In genomic region chr2:146572598-146572997, GRCh38 we compare ENCODE assay signal across 13 cellular contexts.
DNase-seq lines count a peak whose midpoint lies in the region; ATAC-seq and TF ChIP-seq lines count a peak whose summit lies in the region.
"Had no signal": no experiment of that assay in that cellular context is flagged by ENCODE, and none has a peak within 500 bp of the region (broad histone marks: within the 10 kb centered on the region; RNA-seq: fewer than 3 reads in every experiment).

No MANE protein-coding gene starts in this region.

- no peaks in the 10 kb centered on the region for H3K36me3 ChIP-seq in adipocyte (ENCODE audit: control insufficient read depth, insufficient read depth, low read length, severe bottlenecking)
- no peaks in the 10 kb centered on the region for H3K36me3 ChIP-seq in Caco-2 (ENCODE audit: control insufficient read depth, insufficient read depth, low read length)
- H3K36me3 ChIP-seq: right atrium auricular region had no signal

- no peak for TF ChIP-seq CTCF in H9 (conservative IDR thresholded peaks at IDR 0.05)
- no peak for TF ChIP-seq CTCF in foreskin fibroblast (IDR thresholded peaks at IDR 0.05; ENCODE audit: low read depth, low read length)
- TF ChIP-seq CTCF in Caco-2 (IDR thresholded peaks at IDR 0.05; ENCODE audit: insufficient read depth in 1 of 2, low read depth in 1 of 2, low read length in 1 of 2, severe bottlenecking in 1 of 2, unreplicated experiment in 1 of 2) = no peak

- no peaks in the 10 kb centered on the region for H3K9me3 Mint-ChIP-seq in H9
- no peaks in the 10 kb centered on the region for H3K9me3 Mint-ChIP-seq in Caco-2 (ENCODE audit: unreplicated experiment)
- H3K9me3 Mint-ChIP-seq: neural crest cell had no signal

- H3T11ph ChIP-seq in H9 (ENCODE audit: low read length) = no peak overlapping the region

- no peak overlapping the region for H2BK15ac ChIP-seq in H9 (ENCODE audit: low read depth, low read length)

- H4K5ac ChIP-seq in H9 (ENCODE audit: insufficient read length, low read depth, low read length) = no peak overlapping the region

- POLR2A ChIA-PET in Caco-2 (lab: Charles Lee) = no interaction called here

- H3K56ac ChIP-seq in H9 (ENCODE audit: insufficient read length, low read depth, low read length) = no peak overlapping the region

- no peak for ATAC-seq in GM21423 (IDR thresholded peaks at IDR 0.05; ENCODE audit: unreplicated experiment)

- H3K79me1 ChIP-seq in H9 (ENCODE audit: insufficient read depth, low read depth, low read length, poor library complexity, severe bottlenecking) = no peaks in the 10 kb centered on the region

- no peaks in the 10 kb centered on the region; the same call in 1 of the 2 replicates for H3K27me3 Mint-ChIP-seq in H9 (ENCODE audit: low read depth)
- no peaks in the 10 kb centered on the region for H3K27me3 Mint-ChIP-seq in Caco-2 (ENCODE audit: insufficient read depth, unreplicated experiment)

- H2BK12ac ChIP-seq in H9 (ENCODE audit: insufficient read length, low read depth, low read length) = no peak overlapping the region

- WGBS in H9 (ENCODE audit: extremely low coverage, insufficient read length, low lambda C conversion rate) = no CpG with 5 or more reads among the region's 1 CpG

- no peak overlapping the region for H3K9ac ChIP-seq in H9 (ENCODE audit: extremely low read depth, insufficient read length, low read length)
- H3K9ac ChIP-seq in adipocyte (ENCODE audit: low read length) = no peak overlapping the region

- no peak overlapping the region for H4K8ac ChIP-seq in H9 (replicated peaks; ENCODE audit: insufficient read length, low read depth, low read length)

- H3K36me3 Mint-ChIP-seq in H9 (ENCODE audit: insufficient read depth in 1 of 3, low read depth in 3 of 3) (no peaks in the 10 kb centered on the region; a peak in 1 of 7 replicates), Caco-2 (ENCODE audit: insufficient read depth, unreplicated experiment) (no peaks in the 10 kb centered on the region)

- no peaks in the 10 kb centered on the region for H4K20me1 ChIP-seq in H9 (ENCODE audit: control insufficient read depth, insufficient read depth, insufficient read length)

- no peak overlapping the region for H3K4me3 ChIP-seq in adipocyte (ENCODE audit: low read length)
- no peak overlapping the region for H3K4me3 ChIP-seq in foreskin fibroblast (ENCODE audit: low read depth in 1 of 2, low read length in 2 of 2)
- no peak overlapping the region for H3K4me3 ChIP-seq in Caco-2 (ENCODE audit: low read depth, low read length)
- H3K4me3 ChIP-seq: right atrium auricular region had no signal

- H3K4me1 ChIP-seq in H9 (ENCODE audit: insufficient read depth, low read length) = peaks cover 4% of the 10 kb centered on the region; the same call in 1 of the 2 replicates
- no peaks in the 10 kb centered on the region for H3K4me1 ChIP-seq in adipocyte (ENCODE audit: control insufficient read depth, insufficient read depth, low read length)
- H3K4me1 ChIP-seq in Caco-2 = no peaks in the 10 kb centered on the region
- H3K4me1 ChIP-seq: right atrium auricular region had no signal

- H3K14ac ChIP-seq in H9 (ENCODE audit: insufficient read depth, low read length) = no peak overlapping the region

- no peak overlapping the region for H3K23ac ChIP-seq in H9 (ENCODE audit: insufficient read length, low read depth, low read length)

- CTCF ChIA-PET in Caco-2 (lab: Charles Lee) = no interaction called here

- no peak overlapping the region for H3K4me2 ChIP-seq in H9 (ENCODE audit: insufficient read depth, insufficient read length, low read length)

- H3K9me3 ChIP-seq in H9 (ENCODE audit: control insufficient read depth, low read depth, low read length) = no peaks in the 10 kb centered on the region
- H3K9me3 ChIP-seq in adipocyte (ENCODE audit: control insufficient read depth, low read length) = no peaks in the 10 kb centered on the region
- H3K9me3 ChIP-seq in Caco-2 = no peaks in the 10 kb centered on the region
- H3K9me3 ChIP-seq: right atrium auricular region had no signal

- H3K27ac Mint-ChIP-seq in H9 (peak overlapping the region; percentile 54 to 97 (median 96)), Caco-2 (ENCODE audit: unreplicated experiment) (no peak overlapping the region)

- H2AK5ac ChIP-seq in H9 (ENCODE audit: insufficient read length, low read length) = no peak overlapping the region

- H3K27me3 ChIP-seq in H9 (ENCODE audit: insufficient read depth, low read length) (no peaks in the 10 kb centered on the region), adipocyte (replicated peaks; ENCODE audit: control insufficient read depth, insufficient read depth, low read length) (no peaks in the 10 kb centered on the region), Caco-2 (replicated peaks; ENCODE audit: control insufficient read depth, insufficient read depth, low read length) (no peaks in the 10 kb centered on the region)
- H3K27me3 ChIP-seq: right atrium auricular region had no signal

- no peak overlapping the region for H3K4me3 Mint-ChIP-seq in H9
- H3K4me3 Mint-ChIP-seq in Caco-2 (ENCODE audit: unreplicated experiment) = no peak overlapping the region
- H3K4me3 Mint-ChIP-seq: neural crest cell had no signal

- DNase-seq in A172 (ENCODE audit: low spot score) (peak; percentile 25), H9 (no peak), adipocyte (ENCODE audit: low read depth) (peak; percentile 14), foreskin fibroblast (peak; percentile 18 to 47), NCI-H748 treated with DMSO at 0.1 percent for 48 hours (lab: John Stamatoyannopoulos, UW) (no peak), Caco-2 (no peak), NCI-H774 (lab: John Stamatoyannopoulos, UW) (no peak)
- DNase-seq: activated gamma-delta T cell treated with Interleukin-2 at 50 U/mL for 16 hours, NCI-H1092 treated with DMSO at 0.1 percent for 48 hours, OCI-M1 had no signal

- no peaks in the 10 kb centered on the region for H3K79me2 ChIP-seq in H9 (ENCODE audit: insufficient read depth, low read length)

- H2BK120ac ChIP-seq in H9 (ENCODE audit: low read depth, low read length, poor library complexity, severe bottlenecking) = peak overlapping the region; percentile 61

- H2AFZ ChIP-seq in H9 (ENCODE audit: low read length) = peak overlapping the region; percentile 23

- H3K4ac ChIP-seq in H9 (ENCODE audit: low read depth, low read length) = no peak overlapping the region

- no peaks in the 10 kb centered on the region for H3K23me2 ChIP-seq in H9 (ENCODE audit: insufficient read length, low read depth, low read length, poor library complexity, severe bottlenecking)

- peaks cover 12 to 17% of the 10 kb centered on the region in 2 experiments for H3K4me1 Mint-ChIP-seq in H9
- no peaks in the 10 kb centered on the region for H3K4me1 Mint-ChIP-seq in Caco-2 (ENCODE audit: low read depth, unreplicated experiment)

- no peak overlapping the region for H2BK20ac ChIP-seq in H9 (ENCODE audit: low read depth, low read length, poor library complexity, severe bottlenecking)

- H3K18ac ChIP-seq in H9 (ENCODE audit: insufficient read length, low read depth, low read length) = no peak overlapping the region

- BruUV-seq in Caco-2 (replicated peaks; lab: Mats Ljungman, UMichigan) = no TSS peak

- H4K91ac ChIP-seq in H9 (ENCODE audit: insufficient read length, low read depth, low read length) = no peak overlapping the region

- no peak overlapping the region for H3K27ac ChIP-seq in H9 (ENCODE audit: insufficient read length, low read depth, low read length)
- H3K27ac ChIP-seq: right atrium auricular region had no signal

- intact Hi-C loops in Caco-2 (cut with micrococcal nuclease; ENCODE audit: unreplicated experiment) = no loop called here

- H2BK5ac ChIP-seq in H9 (ENCODE audit: insufficient read length, low read length) = no peak overlapping the region

Comparison
In these comparisons a context has a peak if more than half of its experiments do, and no peak if none do; other contexts are left out.
1. DNase-seq: peak in A172 (single experiment), adipocyte (single experiment) and foreskin fibroblast (2 of 2); none in H9 (single experiment), NCI-H748 treated with DMSO at 0.1 percent for 48 hours (single experiment), Caco-2 (0 of 2) and NCI-H774 (single experiment).